8 cellular contexts compared by ENCODE assay signal in the genomic region with DNA sequence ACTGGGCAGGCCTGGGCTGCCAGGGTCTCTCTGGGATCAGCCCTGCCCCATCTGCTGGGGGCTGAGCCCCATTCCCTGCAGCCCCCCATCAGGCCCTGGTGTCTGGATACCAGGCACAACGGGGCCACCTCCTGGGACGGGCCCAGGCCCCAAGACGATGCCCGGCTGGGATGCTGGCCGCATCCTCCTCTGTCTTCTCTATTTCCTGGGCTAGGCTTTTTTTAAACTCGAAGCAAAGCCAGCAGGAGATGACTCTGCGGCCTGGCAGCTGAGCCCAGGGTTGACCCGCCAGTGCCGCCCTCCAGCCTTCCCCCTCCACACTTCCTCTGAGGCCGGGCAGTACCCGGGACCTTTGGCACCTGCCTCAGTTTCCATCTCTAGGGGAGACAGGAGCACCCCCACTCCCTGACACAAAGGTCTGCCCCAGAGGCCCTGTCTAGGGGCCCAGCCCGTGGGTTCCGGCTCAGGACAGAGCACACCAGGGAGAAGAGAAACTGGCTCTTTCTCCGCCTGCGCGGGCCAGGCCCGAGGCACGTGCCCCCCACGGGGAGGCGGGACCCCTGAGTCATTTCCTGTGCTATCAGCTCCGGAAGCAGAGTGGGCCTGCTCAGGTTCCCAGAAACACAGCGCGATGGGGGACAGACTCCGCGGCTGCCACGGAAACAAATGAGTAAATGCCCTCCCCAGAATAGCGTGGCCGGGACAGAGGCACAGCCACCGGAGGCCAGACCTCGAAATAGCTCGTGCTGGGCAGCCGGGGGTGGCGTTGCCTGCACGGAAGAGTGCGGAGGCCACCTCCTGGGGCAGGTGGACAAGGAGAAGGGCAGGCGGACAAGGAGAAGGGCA.
DNase-seq lines count a peak whose midpoint lies in the region; ATAC-seq lines count a peak whose summit lies in the region.

No MANE protein-coding gene starts in this region.

- peak overlapping the region; percentile 89 for H3K4me3 Mint-ChIP-seq in activated naive CD8-positive, alpha-beta T cell treated with anti-CD3 and anti-CD28 coated beads for 36 hours

- no peaks in the 10 kb centered on the region for H3K27me3 Mint-ChIP-seq in activated naive CD8-positive, alpha-beta T cell treated with anti-CD3 and anti-CD28 coated beads for 36 hours

- peak overlapping the region; percentile 100 for H3K27ac Mint-ChIP-seq in activated naive CD8-positive, alpha-beta T cell treated with anti-CD3 and anti-CD28 coated beads for 36 hours

- peaks cover 70% of the 10 kb centered on the region for H3K4me1 Mint-ChIP-seq in activated naive CD8-positive, alpha-beta T cell treated with anti-CD3 and anti-CD28 coated beads for 36 hours

- ATAC-seq in GM18858 (IDR thresholded peaks at IDR 0.05; ENCODE audit: unreplicated experiment) = peak; percentile 56
- peak; percentile 47 for ATAC-seq in HG03039 (IDR thresholded peaks at IDR 0.05; ENCODE audit: unreplicated experiment)
- peak; percentile 57 for ATAC-seq in left colon

- DNase-seq in SKM-1 (lab: John Stamatoyannopoulos, UW; ENCODE audit: unreplicated experiment) = peak; percentile 76
- DNase-seq in activated naive CD8-positive, alpha-beta T cell treated with anti-CD3 and anti-CD28 coated beads for 36 hours = peak; percentile 95
- DNase-seq in left colon = peak; percentile 65 to 73
- DNase-seq in stimulated activated CD4-positive, alpha-beta T cell treated with anti-CD3 and anti-CD28 coated beads, Interleukin-2, amount 100 ng/mL, for 4 hours (ENCODE audit: low read depth) = peak; percentile 96
- no peak for DNase-seq in kidney glomerular epithelial cell (lab: John Stamatoyannopoulos, UW)
- no peak for DNase-seq in HuH-7.5 (ENCODE audit: low spot score)

- intact Hi-C loops in left colon (cut with DNase I, micrococcal nuclease) = no loop called here

- H3K36me3 Mint-ChIP-seq in activated naive CD8-positive, alpha-beta T cell treated with anti-CD3 and anti-CD28 coated beads for 36 hours = peaks cover 62% of the 10 kb centered on the region

- H3K9me3 Mint-ChIP-seq in activated naive CD8-positive, alpha-beta T cell treated with anti-CD3 and anti-CD28 coated beads for 36 hours = peaks cover 9% of the 10 kb centered on the region

Comparison
In these comparisons a context has a peak if more than half of its experiments do, and no peak if none do; other contexts are left out.
1. DNase-seq: peak in SKM-1 (single experiment), activated naive CD8-positive, alpha-beta T cell treated with anti-CD3 and anti-CD28 coated beads for 36 hours (single experiment), left colon (2 of 2) and stimulated activated CD4-positive, alpha-beta T cell treated with anti-CD3 and anti-CD28 coated beads, Interleukin-2, amount 100 ng/mL, for 4 hours (single experiment); none in kidney glomerular epithelial cell (single experiment) and HuH-7.5 (single experiment).
2. Peak in every context shown above with its lines, with median percentiles within 50 percentile points of each other: ATAC-seq.